28 cellular contexts compared by ENCODE assay signal in genomic region chr2:236637691-236638569, GRCh38.
A peak's percentile ranks its signal among the peaks of the same experiment; 100 is the strongest.
DNase-seq lines count a peak whose midpoint lies in the region; ATAC-seq and TF ChIP-seq lines count a peak whose summit lies in the region.
"Had no signal": no experiment of that assay in that cellular context is flagged by ENCODE, and none has a peak within 500 bp of the region (broad histone marks: within the 10 kb centered on the region; RNA-seq: fewer than 3 reads in every experiment).

No MANE protein-coding gene starts in this region.

- no peak for TF ChIP-seq CTCF in prostate gland (IDR thresholded peaks at IDR 0.05)

- DNase-seq in GM23248 (peak; percentile 65), amniotic stem cell (lab: John Stamatoyannopoulos, UW) (peak; percentile 45), islet precursor cell (peak; percentile 57), stromal cell of bone marrow (ENCODE audit: low read depth) (peak; percentile 22), prostate gland (ENCODE audit: low spot score) (no peak), T-helper 2 cell (no peak)
- DNase-seq in natural killer cell treated with Interleukin-12 subunit alpha and Interleukin-12 subunit beta and Interleukin-15 and Interleukin-18, amount 100 ng/mL, for 72 hours (ENCODE audit: low spot score): no peak
- DNase-seq: activated B cell treated with CpG ODN at 0.5 μM for 24 hours; activated CD4-positive, alpha-beta T cell treated with anti-CD3 and anti-CD28 coated beads, Interleukin-2, amount 50 U/mL, for 48 hours; activated naive CD4-positive, alpha-beta T cell treated with Interleukin-2 at 50 U/mL for 16 hours; activated T-cell treated with anti-CD3 and anti-CD28 coated beads, Interleukin-2, amount 50 U/mL, for 24 hours; AML-193; body of pancreas; COR-L47; DMS79 treated with DMSO at 0.1 percent for 48 hours; heart right ventricle; Karpas-422; lower lobe of right lung; NCI-H1105; NCI-H2029 treated with DMSO at 0.1 percent for 48 hours; NCI-H446 treated with DMSO at 0.1 percent for 48 hours; stimulated activated CD4-positive, alpha-beta T cell treated with anti-CD3 and anti-CD28 coated beads, Interleukin-2, amount 100 ng/mL, for 24 hours; stimulated activated naive B cell treated with anti-CD40 and anti-IgM and Interleukin-4, amounts not matched to agents 10 μg/mL and 1 μg/mL and 100 μg/mL, for 72 hours; thyroid gland had no signal

- H3K4me1 ChIP-seq in GM23248 (ENCODE audit: insufficient read depth) (peaks cover 10% of the 10 kb centered on the region; the same call in 1 of the 2 replicates), prostate gland (replicated peaks) (no peaks in the 10 kb centered on the region)
- H3K4me1 ChIP-seq: HAP-1, lower lobe of right lung had no signal

- 25 to 29% methylated on average over 6 of the region's 6 CpGs for WGBS in GM23248 (ENCODE audit: low coverage in 1 of 2, low lambda C conversion rate in 2 of 2, missing lambda C conversion rate in 2 of 2), 2 experiments
- 60% methylated on average over 6 of the region's 6 CpGs for WGBS in prostate gland

- H3K79me2 ChIP-seq in GM23248 (ENCODE audit: insufficient read depth): no peaks in the 10 kb centered on the region

- H3K27me3 ChIP-seq in GM23248 (replicated peaks; ENCODE audit: insufficient read depth): no peaks in the 10 kb centered on the region
- H3K27me3 ChIP-seq in prostate gland (replicated peaks; ENCODE audit: insufficient read depth): no peaks in the 10 kb centered on the region
- H3K27me3 ChIP-seq: body of pancreas, heart right ventricle, ovary, thyroid gland had no signal

- TF ChIP-seq POLR2A in prostate gland (IDR thresholded peaks at IDR 0.05): no peak

- no peaks in the 10 kb centered on the region for H3K9me2 ChIP-seq in GM23248 (ENCODE audit: insufficient read depth)

- H3K4me1 Mint-ChIP-seq in natural killer cell treated with Interleukin-12 subunit alpha and Interleukin-12 subunit beta and Interleukin-15 and Interleukin-18, amount 100 ng/mL, for 72 hours (ENCODE audit: low read depth in 2 of 2): no peaks in the 10 kb centered on the region
- H3K4me1 Mint-ChIP-seq: activated B cell treated with CpG ODN at 0.5 μM for 24 hours; stimulated activated naive B cell treated with anti-CD40 and anti-IgM and Interleukin-4, amounts not matched to agents 10 μg/mL and 1 μg/mL and 100 μg/mL, for 72 hours had no signal

- H3K4me3 Mint-ChIP-seq in natural killer cell treated with Interleukin-12 subunit alpha and Interleukin-12 subunit beta and Interleukin-15 and Interleukin-18, amount 100 ng/mL, for 72 hours: no peak overlapping the region
- H3K4me3 Mint-ChIP-seq: activated B cell treated with CpG ODN at 0.5 μM for 24 hours; activated T-cell treated with anti-CD3 and anti-CD28 coated beads, Interleukin-2, amount 50 U/mL, for 24 hours; stimulated activated naive B cell treated with anti-CD40 and anti-IgM and Interleukin-4, amounts not matched to agents 10 μg/mL and 1 μg/mL and 100 μg/mL, for 72 hours; T-helper 2 cell treated with Interferon-gamma antibody and Interleukin-4, amounts not matched to agents 5 μg/mL and 100 μg/mL, for 36 hours had no signal

- H3K9me3 ChIP-seq in GM23248 (ENCODE audit: low read depth) (no peaks in the 10 kb centered on the region), prostate gland (no peaks in the 10 kb centered on the region)
- H3K9me3 ChIP-seq: body of pancreas, HAP-1, lower lobe of right lung, ovary, thyroid gland had no signal

- H3K36me3 ChIP-seq in GM23248 (ENCODE audit: low read depth) (no peaks in the 10 kb centered on the region), prostate gland (no peaks in the 10 kb centered on the region)
- H3K36me3 ChIP-seq: HAP-1, heart right ventricle, lower lobe of right lung, ovary, thyroid gland had no signal

- in situ Hi-C loops in GM23248 (cut with MboI): no loop called here

- no peak overlapping the region for H3K4me2 ChIP-seq in GM23248 (ENCODE audit: unreplicated experiment)

- no peaks in the 10 kb centered on the region for H3K9me3 Mint-ChIP-seq in natural killer cell treated with Interleukin-12 subunit alpha and Interleukin-12 subunit beta and Interleukin-15 and Interleukin-18, amount 100 ng/mL, for 72 hours
- H3K9me3 Mint-ChIP-seq: activated B cell treated with CpG ODN at 0.5 μM for 24 hours; activated T-cell treated with anti-CD3 and anti-CD28 coated beads, Interleukin-2, amount 50 U/mL, for 24 hours; T-helper 2 cell treated with Interferon-gamma antibody and Interleukin-4, amounts not matched to agents 5 μg/mL and 100 μg/mL, for 36 hours had no signal

- H3K27ac ChIP-seq in GM23248: no peak overlapping the region
- no peak overlapping the region for H3K27ac ChIP-seq in prostate gland
- H3K27ac ChIP-seq: body of pancreas, heart right ventricle, lower lobe of right lung, ovary, SK-N-MC, thyroid gland had no signal

- H3K36me3 Mint-ChIP-seq in natural killer cell treated with Interleukin-12 subunit alpha and Interleukin-12 subunit beta and Interleukin-15 and Interleukin-18, amount 100 ng/mL, for 72 hours: no peaks in the 10 kb centered on the region
- H3K36me3 Mint-ChIP-seq: stimulated activated naive B cell treated with anti-CD40 and anti-IgM and Interleukin-4, amounts not matched to agents 10 μg/mL and 1 μg/mL and 100 μg/mL, for 72 hours had no signal

- no peak overlapping the region for H3K27ac Mint-ChIP-seq in natural killer cell treated with Interleukin-12 subunit alpha and Interleukin-12 subunit beta and Interleukin-15 and Interleukin-18, amount 100 ng/mL, for 72 hours
- H3K27ac Mint-ChIP-seq: activated B cell treated with CpG ODN at 0.5 μM for 24 hours; activated T-cell treated with anti-CD3 and anti-CD28 coated beads, Interleukin-2, amount 50 U/mL, for 24 hours; stimulated activated naive B cell treated with anti-CD40 and anti-IgM and Interleukin-4, amounts not matched to agents 10 μg/mL and 1 μg/mL and 100 μg/mL, for 72 hours; T-helper 2 cell treated with Interferon-gamma antibody and Interleukin-4, amounts not matched to agents 5 μg/mL and 100 μg/mL, for 36 hours had no signal

- ATAC-seq in natural killer cell treated with Interleukin-12 subunit alpha and Interleukin-12 subunit beta and Interleukin-15 and Interleukin-18, amount 100 ng/mL, for 72 hours: no peak
- ATAC-seq: body of pancreas; lower lobe of right lung; stimulated activated naive B cell treated with anti-CD40 and anti-IgM and Interleukin-4, amounts not matched to agents 10 μg/mL and 1 μg/mL and 100 μg/mL, for 72 hours had no signal

- intact Hi-C loops in prostate gland (cut with DNase I): no loop called here

- H3K9ac ChIP-seq in GM23248: no peak overlapping the region

- H3K4me3 ChIP-seq in GM23248: no peak overlapping the region
- H3K4me3 ChIP-seq in prostate gland: no peak overlapping the region
- H3K4me3 ChIP-seq: body of pancreas, HAP-1, heart right ventricle, lower lobe of right lung, ovary, SK-N-MC, thyroid gland had no signal

- no peak overlapping the region for H2AFZ ChIP-seq in GM23248

- H3F3A ChIP-seq in GM23248 (ENCODE audit: insufficient read depth): peaks cover 9% of the 10 kb centered on the region

- H4K20me1 ChIP-seq in GM23248 (ENCODE audit: insufficient read depth): no peaks in the 10 kb centered on the region

- H3K27me3 Mint-ChIP-seq in natural killer cell treated with Interleukin-12 subunit alpha and Interleukin-12 subunit beta and Interleukin-15 and Interleukin-18, amount 100 ng/mL, for 72 hours: peaks cover 19 to 29% of the 10 kb centered on the region in 2 donors

Comparison
In these comparisons a context has a peak if more than half of its experiments do, and no peak if none do; other contexts are left out.
1. DNase-seq: peak in GM23248 (single experiment), amniotic stem cell (single experiment), islet precursor cell (single experiment) and stromal cell of bone marrow (single experiment); none in prostate gland (single experiment), natural killer cell treated with Interleukin-12 subunit alpha and Interleukin-12 subunit beta and Interleukin-15 and Interleukin-18, amount 100 ng/mL, for 72 hours (single experiment) and T-helper 2 cell (0 of 5).